24 cellular contexts compared by ENCODE assay signal in genomic region chr1:157146244-157146643, GRCh38. TPM values are rescaled to one million over a fixed set of nuclear protein-coding genes. Genes with fewer than 3 reads are reported as not detected.
"Had no signal": no experiment of that assay in that cellular context is flagged by ENCODE, and none has a peak within 500 bp of the region (broad histone marks: within the 10 kb centered on the region; RNA-seq: fewer than 3 reads in every experiment).

No MANE protein-coding gene starts in this region.

- H3K4me3 ChIP-seq: breast epithelium, SJSA1 had no signal

- H3K27me3 ChIP-seq: breast epithelium, SJSA1 had no signal

- H3K27ac ChIP-seq: breast epithelium, SJSA1 had no signal

- H3K4me1 ChIP-seq: breast epithelium had no signal

- DNase-seq: activated CD4-positive, alpha-beta T cell treated with anti-CD3 and anti-CD28 coated beads for 48 hours; activated CD4-positive, alpha-beta T cell treated with anti-CD3 and anti-CD28 coated beads, Interleukin-2, amount 50 U/mL, for 4 hours; activated CD4-positive, CD25-positive, alpha-beta regulatory T cell treated with anti-CD3 and anti-CD28 coated beads, Interleukin-2, amount 50 U/mL, for 72 hours; activated CD8-positive, alpha-beta memory T cell treated with anti-CD3 and anti-CD28 coated beads, Interleukin-2, amount 50 U/mL, for 48 hours; activated CD8-positive, alpha-beta T cell treated with anti-CD3 and anti-CD28 coated beads, Interleukin-2, amount 10 ng/mL, durations not matched to agents 7 days and 5 days; activated effector memory CD4-positive, alpha-beta T cell treated with Interleukin-2 at 50 U/mL for 16 hours; activated naive CD4-positive, alpha-beta T cell; activated T-cell treated with anti-CD3 and anti-CD28 coated beads, Interleukin-2, amount 50 U/mL, for 1 hour; aorta; central memory CD4-positive, alpha-beta T cell; Kasumi-1; KBM-7; NCI-H1092; NCI-H1417; NCI-H2029; NCI-H524; PC-3; SHP77; SW 1271 had no signal

- H3K36me3 ChIP-seq: breast epithelium, SJSA1 had no signal

- H3K9me3 ChIP-seq: breast epithelium, SJSA1 had no signal

- ATAC-seq: activated CD8-positive, alpha-beta T cell treated with anti-CD3 and anti-CD28 coated beads, Interleukin-2, amount 10 ng/mL, durations not matched to agents 7 days and 5 days; PC-3; SK-N-SH treated with all-trans-retinoic acid at 6 μM for 48 hours; WTC11 had no signal

RNA-seq across cellular contexts. Expression of gene ETV3L, which starts 46.6 kb away (rescaled TPM):
- total RNA-seq: activated CD8-positive, alpha-beta T cell treated with anti-CD3 and anti-CD28 coated beads, Interleukin-2, amount 10 ng/mL, durations not matched to agents 7 days and 5 days; activated T-helper 1 cell treated with anti-CD3 and anti-CD28 coated beads, Interleukin-12 subunit alpha, Interleukin-12 subunit beta, Interleukin-2, Interleukin-4 antibody, amounts not matched to agents 30 ng/mL and 10 ng/mL and 1 ng/mL, durations not matched to agents 14 hours and 24 hours and 36 hours; aorta; breast epithelium; PC-3; SJSA1 had no signal
- polyA plus RNA-seq: aorta had no signal
